ENCODE assay signal across 22 cellular contexts in genomic region chr17:15266325-15266950, GRCh38. TPM values are rescaled to one million over a fixed set of nuclear protein-coding genes. Genes with fewer than 3 reads are reported as not detected.
DNase-seq lines count a peak whose midpoint lies in the region; ATAC-seq, FAIRE-seq and TF ChIP-seq lines count a peak whose summit lies in the region.
"Had no signal": no experiment of that assay in that cellular context is flagged by ENCODE, and none has a peak within 500 bp of the region (broad histone marks: within the 10 kb centered on the region; RNA-seq: fewer than 3 reads in every experiment).

No MANE protein-coding gene starts in this region.

- no peak overlapping the region for H2BK120ac ChIP-seq in neuronal stem cell (ENCODE audit: low read depth, low read length)

- H2AK5ac ChIP-seq in neuronal stem cell (ENCODE audit: low read depth, low read length), result no peak overlapping the region

- H3K4me1 Mint-ChIP-seq in glutamatergic neuron (ENCODE audit: low read depth, unreplicated experiment), result no peaks in the 10 kb centered on the region

- TF ChIP-seq CTCF in HepG2 (CRISPR knock-in tag; IDR thresholded peaks at IDR 0.05) (no peak), right lobe of liver (IDR thresholded peaks at IDR 0.05) (no peak), glutamatergic neuron (IDR thresholded peaks at IDR 0.05; ENCODE audit: partially characterized antibody, unreplicated experiment) (no peak)

- no peaks in the 10 kb centered on the region for H3K9me3 ChIP-seq in HepG2 (ENCODE audit: low read length)
- no peaks in the 10 kb centered on the region for H3K9me3 ChIP-seq in right lobe of liver
- H3K9me3 ChIP-seq in neuronal stem cell (replicated peaks in 1 of 2; ENCODE audit: control insufficient read depth in 2 of 2, insufficient read depth in 1 of 2, low read depth in 1 of 2, low read length in 2 of 2), result no peaks in the 10 kb centered on the region
- H3K9me3 ChIP-seq: BLaER1, HAP-1, MG63, Peyer's patch had no signal

- H3K4me1 ChIP-seq in HepG2 (ENCODE audit: insufficient read depth, low read length) (peaks cover 24% of the 10 kb centered on the region), right lobe of liver (peaks cover 0 to 2% (median 0%) of the 10 kb centered on the region in 4 donors), neuronal stem cell (ENCODE audit: control insufficient read depth in 2 of 2, insufficient read depth in 1 of 2, low read depth in 1 of 2, low read length in 2 of 2) (peaks cover 11 to 12% of the 10 kb centered on the region in 2 donors)

- TF ChIP-seq RAD21 in HepG2 (CRISPR knock-in tag; IDR thresholded peaks at IDR 0.05), result no peak

- no peak overlapping the region for H3K14ac ChIP-seq in neuronal stem cell (ENCODE audit: low read length)

- H3K4me3 ChIP-seq in HepG2 (replicated peaks in 1 of 3; ENCODE audit: insufficient read depth in 1 of 3, low read depth in 2 of 3, low read length in 3 of 3) (no peak overlapping the region), right lobe of liver (no peak overlapping the region), neuronal stem cell (ENCODE audit: low read length in 2 of 2) (no peak overlapping the region)
- H3K4me3 ChIP-seq: BLaER1, HAP-1, MG63, Peyer's patch had no signal

- no peak overlapping the region for H4K91ac ChIP-seq in neuronal stem cell (ENCODE audit: low read depth, low read length, poor library complexity)

- TF ChIP-seq POLR2A in HepG2 (IDR thresholded peaks at IDR 0.05; ENCODE audit: insufficient read depth in 1 of 2, low read depth in 2 of 2, low read length in 2 of 2) (no peak), right lobe of liver (IDR thresholded peaks at IDR 0.05) (no peak)

- H3K27me3 Mint-ChIP-seq in glutamatergic neuron (ENCODE audit: unreplicated experiment), result peaks cover 6% of the 10 kb centered on the region

- no peak for ATAC-seq in HepG2
- ATAC-seq in right lobe of liver, result no peak

- H4K20me1 ChIP-seq in HepG2 (ENCODE audit: insufficient read depth, low read length), result no peaks in the 10 kb centered on the region
- H4K20me1 ChIP-seq: BLaER1 had no signal

- in situ Hi-C loops in HepG2 (cut with HindIII; ENCODE audit: extremely low pct_ligation_motif_present, low pct_unique_long_range_greater_than_20kb), result no loop called here

- H2BK15ac ChIP-seq in neuronal stem cell (ENCODE audit: low read length), result no peak overlapping the region

- H3K9ac ChIP-seq in HepG2 (ENCODE audit: insufficient read depth, low read depth, low read length) (no peak overlapping the region), neuronal stem cell (ENCODE audit: low read depth, low read length, poor library complexity) (no peak overlapping the region)
- H3K9ac ChIP-seq: BLaER1 had no signal

- no peak for TF ChIP-seq EP300 in HepG2 (IDR thresholded peaks at IDR 0.05; ENCODE audit: low read depth in 2 of 2, low read length in 2 of 2)
- no peak for TF ChIP-seq EP300 in HepG2 (CRISPR knock-in tag; IDR thresholded peaks at IDR 0.05; ENCODE audit: borderline replicate concordance)

- POLR2A ChIA-PET in HepG2 (lab: Yijun Ruan, JAX), result no interaction called here

- H3K36me3 ChIP-seq in HepG2 (replicated peaks in 1 of 2; ENCODE audit: control insufficient read depth in 1 of 2, insufficient read depth in 2 of 2, low read length in 2 of 2), result no peaks in the 10 kb centered on the region
- no peaks in the 10 kb centered on the region for H3K36me3 ChIP-seq in right lobe of liver
- no peaks in the 10 kb centered on the region for H3K36me3 ChIP-seq in neuronal stem cell (replicated peaks in 1 of 2; ENCODE audit: control insufficient read depth in 2 of 2, insufficient read depth in 2 of 2, low read length in 2 of 2)
- H3K36me3 ChIP-seq: BLaER1, HAP-1, MG63, Peyer's patch had no signal

- H3K4ac ChIP-seq in neuronal stem cell (ENCODE audit: low read length), result no peak overlapping the region

- H3K9me3 Mint-ChIP-seq in glutamatergic neuron (ENCODE audit: unreplicated experiment), result no peaks in the 10 kb centered on the region

- no peak overlapping the region for H2BK5ac ChIP-seq in neuronal stem cell (ENCODE audit: low read length)

- DNase-seq in HepG2 (ENCODE audit: low spot score) (no peak), right lobe of liver (no peak), neuronal stem cell (ENCODE audit: low spot score) (no peak), NCI-H82 (lab: John Stamatoyannopoulos, UW) (no peak), SKM-1 (lab: John Stamatoyannopoulos, UW; ENCODE audit: unreplicated experiment) (no peak), NCI-H1436 treated with DMSO at 0.1 percent for 48 hours (lab: John Stamatoyannopoulos, UW) (no peak), glutamatergic neuron (no peak)
- DNase-seq: 8988T; CD4-positive, CD25-positive, alpha-beta regulatory T cell; KG1; MG63; NCI-H1694; NCI-H2029 treated with DMSO at 0.1 percent for 48 hours; NCI-H2227 treated with DMSO at 0.1 percent for 48 hours; NCI-H526 treated with DMSO at 0.1 percent for 48 hours; Peyer's patch; SHP77 treated with DMSO at 0.1 percent for 48 hours had no signal

- no peaks in the 10 kb centered on the region for H3K36me3 Mint-ChIP-seq in glutamatergic neuron (ENCODE audit: unreplicated experiment)
- H3K36me3 Mint-ChIP-seq: CD4-positive, CD25-positive, alpha-beta regulatory T cell had no signal

- H3K27ac Mint-ChIP-seq in glutamatergic neuron (ENCODE audit: unreplicated experiment), result no peak overlapping the region

- peak overlapping the region; percentile 25 for H3K18ac ChIP-seq in neuronal stem cell (ENCODE audit: low read length)

- H3K27me3 ChIP-seq in HepG2 (ENCODE audit: control insufficient read depth in 1 of 2, insufficient read depth in 2 of 2, low read length in 2 of 2) (peaks cover 16 to 61% of the 10 kb centered on the region in 2 experiments), right lobe of liver (no peaks in the 10 kb centered on the region), neuronal stem cell (ENCODE audit: control insufficient read depth in 3 of 3, insufficient read depth in 3 of 3, low read depth in 1 of 3, low read length in 3 of 3) (peaks cover 7 to 81% (median 27%) of the 10 kb centered on the region in 3 experiments)
- H3K27me3 ChIP-seq: MG63, Peyer's patch had no signal

- H3K27ac ChIP-seq in HepG2 (ENCODE audit: extremely low read length, insufficient read depth, low read length) (no peak overlapping the region), right lobe of liver (no peak overlapping the region), cingulate gyrus (ENCODE audit: low read depth, low read length) (peak overlapping the region; percentile 47), neuronal stem cell (replicated peaks; ENCODE audit: low read length) (no peak overlapping the region)
- H3K27ac ChIP-seq: BLaER1, Peyer's patch had no signal

- H4K8ac ChIP-seq in neuronal stem cell (ENCODE audit: low read depth, low read length), result no peak overlapping the region

- H3K23ac ChIP-seq in neuronal stem cell (ENCODE audit: low read depth, low read length, poor library complexity), result no peak overlapping the region

- BruUV-seq in HepG2 (replicated peaks; lab: Mats Ljungman, UMichigan), result no TSS peak

- no peak overlapping the region for H2AFZ ChIP-seq in HepG2 (ENCODE audit: low read length)
- no peak overlapping the region for H2AFZ ChIP-seq in neuronal stem cell (ENCODE audit: low read length)

- no peak overlapping the region for H3K4me2 ChIP-seq in HepG2 (ENCODE audit: low read depth, low read length)
- no peak overlapping the region for H3K4me2 ChIP-seq in neuronal stem cell (ENCODE audit: insufficient read depth, low read length, poor library complexity, severe bottlenecking)
- H3K4me2 ChIP-seq: BLaER1 had no signal

- no peak overlapping the region for H2BK12ac ChIP-seq in neuronal stem cell (ENCODE audit: low read length)

- no peak for FAIRE-seq in HepG2 (lab: Jason Lieb, UNC)
- FAIRE-seq: D721Med had no signal

- CTCF ChIA-PET in HepG2 (lab: Yijun Ruan, JAX; ENCODE audit: low intra/inter-chr PET ratio, low total read pairs), result no interaction called here

- no peaks in the 10 kb centered on the region for H3K79me2 ChIP-seq in HepG2 (ENCODE audit: insufficient read depth, low read length)

- H3K4me3 Mint-ChIP-seq in glutamatergic neuron (ENCODE audit: unreplicated experiment), result no peak overlapping the region
- H3K4me3 Mint-ChIP-seq: CD4-positive, CD25-positive, alpha-beta regulatory T cell had no signal

- intact Hi-C loops in HepG2 (cut with micrococcal nuclease; ENCODE audit: unreplicated experiment), result loop anchor here (10.0 kb wide), 1 partner anchor 108 kb away; no protein-coding TSS in a partner anchor
- intact Hi-C loops in right lobe of liver (cut with DNase I), result loop anchor here in 1 of 2 donors (10.0 kb wide), 1 partner anchor 238 kb away; no protein-coding TSS in a partner anchor

- H3K79me1 ChIP-seq in neuronal stem cell (ENCODE audit: low read depth, low read length), result no peaks in the 10 kb centered on the region

- WGBS in HepG2 (ENCODE audit: low lambda C conversion rate), result 54% methylated on average over 11 of the region's 11 CpGs
- 75% methylated on average over 10 of the region's 11 CpGs for WGBS in right lobe of liver (ENCODE audit: insufficient coverage, low coverage, low lambda C conversion rate, missing lambda C conversion rate)
- no CpG with 5 or more reads among the region's 11 CpGs for WGBS in neuronal stem cell (ENCODE audit: extremely low coverage in 2 of 2, insufficient read length in 2 of 2, insufficient replicate concordance in 1 of 2), 2 donors

RNA-seq across cellular contexts. Expression of gene PMP22, which starts 1.3 kb away (rescaled TPM):
- total RNA-seq in HepG2 (2016; rRNA removed; fragmentation: Illumina TruSeq; extraction: Trizol) (3.0 and 5.7 TPM in 2 replicates), right lobe of liver (1 to 10 TPM; 3.0 to 9.2 (median 6.9) TPM), glutamatergic neuron (ENCODE audit: unreplicated experiment) (0.56 TPM)
- total RNA-seq in HepG2 (2016; cell fraction: cytosol; rRNA removed; fragmentation: Illumina TruSeq; extraction: Trizol; ENCODE audit: low read depth), result 1.5 and 1.9 TPM in 2 replicates
- total RNA-seq in HepG2 (2016; cell fraction: insoluble cytoplasmic fraction; rRNA removed; fragmentation: Illumina TruSeq; extraction: Trizol), result 3.5 and 5.4 TPM in 2 replicates
- 3.1 and 3.8 TPM in 2 replicates for total RNA-seq in HepG2 (2016; cell fraction: membrane; rRNA removed; fragmentation: Illumina TruSeq; extraction: Trizol)
- total RNA-seq in HepG2 (2016; cell fraction: nucleus; rRNA removed; fragmentation: Illumina TruSeq; extraction: Trizol), result 6.1 and 6.3 TPM in 2 replicates
- 5.0 and 6.2 TPM in 2 replicates for polyA plus RNA-seq in HepG2 (2011; rRNA removed)
- 4.9 and 5.8 TPM in 2 replicates for polyA plus RNA-seq in HepG2 (2011; cell fraction: cytosol; rRNA removed)
- polyA plus RNA-seq in HepG2 (2011; cell fraction: nucleus; rRNA removed), result 1.8 TPM in 2 replicates
- polyA plus RNA-seq in HepG2 (2012), result 2.1 and 2.7 TPM in 2 replicates
- 1.7 TPM in 2 replicates for polyA plus RNA-seq in HepG2 (2016; cell fraction: cytosol; fragmentation: Illumina TruSeq; extraction: Trizol; ENCODE audit: low read depth)
- polyA plus RNA-seq in HepG2 (2016; cell fraction: insoluble cytoplasmic fraction; fragmentation: Illumina TruSeq; extraction: Trizol; ENCODE audit: low read depth), result 4.9 and 5.5 TPM in 2 replicates
- 2.7 and 3.3 TPM in 2 replicates for polyA plus RNA-seq in HepG2 (2016; cell fraction: membrane; fragmentation: Illumina TruSeq; extraction: Trizol; ENCODE audit: low read depth)
- polyA plus RNA-seq in HepG2 (2016; cell fraction: nucleus; fragmentation: Illumina TruSeq; extraction: Trizol; ENCODE audit: insufficient read depth, low read depth), result 11.9 and 12.2 TPM in 2 replicates
- 34.6 and 99.7 TPM in 2 replicates for polyA minus RNA-seq in HepG2 (2011; rRNA and poly(A)+ RNA removed; ENCODE audit: low replicate concordance)
- polyA minus RNA-seq in HepG2 (2011; cell fraction: cytosol; rRNA and poly(A)+ RNA removed), result 4.0 and 4.3 TPM in 2 replicates
- 3.0 and 3.1 TPM in 2 replicates for polyA minus RNA-seq in HepG2 (2011; cell fraction: nucleus; rRNA and poly(A)+ RNA removed)
- polyA plus RNA-seq in neuronal stem cell (2013, experiment 1 of 2), result 8.6 TPM
- polyA plus RNA-seq in neuronal stem cell (2013, experiment 2 of 2), result 8.7 TPM
- total RNA-seq: CD4-positive, CD25-positive, alpha-beta regulatory T cell; HT-29 had no signal
- polyA plus RNA-seq: CD4-positive, CD25-positive, alpha-beta regulatory T cell had no signal
